20 cellular contexts compared by ENCODE assay signal in the genomic region with DNA sequence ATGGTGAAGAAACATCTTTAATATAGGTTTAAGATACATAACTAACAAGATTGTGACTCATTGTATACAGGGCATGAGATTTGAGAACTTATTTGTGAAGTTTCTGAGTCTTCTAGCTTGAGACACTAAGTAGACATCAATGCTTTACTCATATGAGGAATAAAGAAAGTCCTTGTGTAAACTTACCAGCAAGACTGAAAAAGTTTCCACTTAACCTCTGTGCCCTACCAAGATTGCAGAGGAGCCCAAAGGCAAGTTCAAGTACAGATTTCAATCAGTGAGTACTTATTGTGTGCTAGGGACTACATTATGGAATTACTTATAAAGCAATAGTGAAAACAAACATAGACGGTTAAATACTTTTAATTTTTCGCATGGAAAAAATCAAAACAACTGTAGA.
DNase-seq lines count a peak whose midpoint lies in the region; ATAC-seq lines count a peak whose summit lies in the region.
"Had no signal": no experiment of that assay in that cellular context is flagged by ENCODE, and none has a peak within 500 bp of the region (broad histone marks: within the 10 kb centered on the region; RNA-seq: fewer than 3 reads in every experiment).

No MANE protein-coding gene starts in this region.

- H3K27me3 ChIP-seq in HAP-1 (ENCODE audit: low read depth), result 0 out of 2 replicates have a peak, but pooled peaks cover 3% of the 10 kb centered on the region
- H3K27me3 ChIP-seq: brain microvascular endothelial cell, SJSA1, upper lobe of right lung had no signal

- ATAC-seq in GM21717 (IDR thresholded peaks at IDR 0.05; ENCODE audit: unreplicated experiment), result peak; percentile 28
- peak; percentile 29 for ATAC-seq in HG03039 (IDR thresholded peaks at IDR 0.05; ENCODE audit: unreplicated experiment)
- no peak for ATAC-seq in HG03439 (IDR thresholded peaks at IDR 0.05; ENCODE audit: unreplicated experiment)
- ATAC-seq: K562, upper lobe of right lung had no signal

- H3K4me1 ChIP-seq in HAP-1, result no peaks in the 10 kb centered on the region
- H3K4me1 ChIP-seq: SJSA1, upper lobe of right lung had no signal

- H3K36me3 ChIP-seq in HAP-1 (replicated peaks), result no peaks in the 10 kb centered on the region
- H3K36me3 ChIP-seq: brain microvascular endothelial cell, SJSA1, upper lobe of right lung had no signal

- DNase-seq in stimulated activated CD4-positive, alpha-beta T cell treated with anti-CD3 and anti-CD28 coated beads, Interleukin-1b, Interleukin-23, amount 100 ng/mL, for 48 hours, result peak; percentile 9
- DNase-seq in stimulated activated CD4-positive, alpha-beta T cell treated with anti-CD3 and anti-CD28 coated beads, Interleukin-4, amount 100 ng/mL, for 4 hours, result no peak
- no peak for DNase-seq in middle frontal gyrus (ENCODE audit: extremely low spot score, low spot score)
- no peak for DNase-seq in HAP-1 (ENCODE audit: low spot score in 2 of 2)
- no peak for DNase-seq in stimulated activated CD4-positive, alpha-beta T cell treated with anti-CD3 and anti-CD28 coated beads, Interleukin-15, amount 100 ng/mL, for 24 hours
- DNase-seq: brain microvascular endothelial cell; CD4-positive, CD25-positive, alpha-beta regulatory T cell; dermis blood vessel endothelial cell; DMS79 treated with DMSO at 0.1 percent for 48 hours; erythroblast; NCI-H2081; NCI-H524 treated with DMSO at 0.1 percent for 48 hours; stimulated activated naive CD4-positive, alpha-beta T cell; upper lobe of right lung had no signal

- no peak overlapping the region for H3K4me3 ChIP-seq in HAP-1
- H3K4me3 ChIP-seq: K562, SJSA1, skin epidermis, upper lobe of right lung had no signal

- no peaks in the 10 kb centered on the region for H3K9me3 ChIP-seq in HAP-1
- H3K9me3 ChIP-seq: upper lobe of right lung had no signal

- in situ Hi-C loops in HAP-1 (cut with MboI; ENCODE audit: low sequenced_read_pairs), result no loop called here
